7 cellular contexts compared by ENCODE assay signal in the genomic region with DNA sequence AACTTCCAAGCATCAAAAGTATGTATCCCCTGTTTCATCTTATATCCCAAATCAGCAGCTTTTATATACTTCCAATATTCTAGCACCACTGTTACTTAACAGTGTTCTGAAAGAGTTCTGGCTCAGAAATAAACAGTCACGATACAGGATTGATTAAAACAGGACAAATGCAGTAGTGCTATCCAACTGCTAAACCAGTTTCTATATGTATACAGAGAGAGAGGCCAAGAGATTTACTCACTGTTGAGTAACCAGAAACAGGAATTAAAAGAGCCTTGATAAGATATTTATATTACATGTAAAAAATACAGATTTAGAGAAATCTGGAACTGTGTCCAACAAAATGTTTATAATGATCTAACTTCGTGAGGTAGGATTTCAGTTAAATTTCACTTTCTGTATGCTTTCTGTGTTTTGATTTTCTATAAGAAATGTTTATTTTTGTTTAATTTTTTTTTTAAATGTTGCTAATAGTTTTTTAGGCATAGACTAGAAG.
"Had no signal": no experiment of that assay in that cellular context is flagged by ENCODE, and none has a peak within 500 bp of the region (broad histone marks: within the 10 kb centered on the region; RNA-seq: fewer than 3 reads in every experiment).

No MANE protein-coding gene starts in this region.

- H3K4me2 ChIP-seq: GM23338 had no signal

- H3K9me3 Mint-ChIP-seq: GM23338, H9, IgD-negative memory B cell had no signal

- H2AFZ ChIP-seq: GM23338 had no signal

- H3K4me3 Mint-ChIP-seq: GM23338, H9 had no signal

- H3K4me3 ChIP-seq: GM23338 had no signal

- H3K27me3 Mint-ChIP-seq: IgD-negative memory B cell had no signal

- H3K27ac Mint-ChIP-seq: GM23338, H9, IgD-negative memory B cell had no signal

- FAIRE-seq: H1, H54, HTR-8/SVneo had no signal

- DNase-seq: H9, HCEC 1CT had no signal

- ATAC-seq: GM23338 had no signal
